In the genomic region with DNA sequence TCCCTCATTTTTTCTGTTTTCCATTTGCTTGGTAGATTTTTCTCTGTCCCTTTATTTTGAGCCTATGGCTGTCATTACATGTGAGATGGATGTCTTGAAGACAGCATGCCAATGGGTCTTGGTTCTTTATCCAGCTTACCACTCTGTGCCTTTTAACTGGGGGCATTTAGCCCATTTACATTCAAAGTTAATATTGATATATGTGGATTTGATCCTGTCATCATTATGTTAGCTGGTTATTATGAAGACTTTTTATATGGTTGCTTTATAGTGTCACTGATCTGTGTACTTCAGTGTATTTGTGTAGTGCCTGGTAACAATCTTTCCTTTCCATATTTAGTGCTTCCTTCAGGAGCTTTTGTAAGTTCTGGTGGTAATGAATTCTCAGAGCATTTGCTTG, we compare ENCODE assay signal across 3 cellular contexts.
"Had no signal": no experiment of that assay in that cellular context is flagged by ENCODE, and none has a peak within 500 bp of the region (broad histone marks: within the 10 kb centered on the region; RNA-seq: fewer than 3 reads in every experiment).

No MANE protein-coding gene starts in this region.

- DNase-seq: GDM1, GF-D8 had no signal

- H3K4me3 ChIP-seq: GM12878 had no signal

- ATAC-seq: GM12878 had no signal
